Comparison of ENCODE assay signal across 15 cellular contexts in the genomic region with DNA sequence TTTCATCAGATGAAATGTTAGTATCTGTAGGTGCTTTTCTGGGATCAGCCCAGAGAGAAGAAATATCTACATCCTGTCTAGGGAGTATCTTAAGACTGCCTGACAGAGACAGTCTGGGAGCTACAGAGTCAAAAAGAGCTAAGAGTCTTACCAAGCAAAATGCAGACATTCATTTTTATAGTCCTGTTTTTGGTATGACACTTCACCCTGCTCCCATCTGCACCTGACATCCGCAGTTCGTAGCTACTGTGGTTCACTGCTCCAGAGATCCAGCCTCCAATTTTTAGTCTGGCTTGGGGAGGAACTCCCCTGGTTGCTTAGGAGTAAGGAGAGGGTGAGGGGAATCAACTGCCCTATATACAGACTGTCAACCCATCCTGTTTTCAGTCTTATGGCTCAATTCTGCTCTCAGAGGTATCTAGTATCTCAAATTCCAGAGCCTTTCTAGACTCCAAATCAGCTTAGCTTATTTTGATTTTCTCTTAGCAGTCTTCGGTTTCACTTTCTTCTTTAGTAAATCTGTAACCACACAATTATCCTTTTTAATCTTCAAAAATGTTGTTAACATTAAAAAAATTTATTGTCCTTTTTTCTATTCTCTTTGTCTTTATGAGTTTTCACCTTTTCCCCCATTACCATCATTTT.
A peak's percentile ranks its signal among the peaks of the same experiment; 100 is the strongest.
DNase-seq lines count a peak whose midpoint lies in the region; ATAC-seq and TF ChIP-seq lines count a peak whose summit lies in the region.
"Had no signal": no experiment of that assay in that cellular context is flagged by ENCODE, and none has a peak within 500 bp of the region (broad histone marks: within the 10 kb centered on the region; RNA-seq: fewer than 3 reads in every experiment).

No MANE protein-coding gene starts in this region.

- H2AFZ ChIP-seq in hepatocyte: peak overlapping the region; percentile 1
- H2AFZ ChIP-seq: parathyroid adenoma had no signal

- ATAC-seq in GM18861 (IDR thresholded peaks at IDR 0.05; ENCODE audit: unreplicated experiment) (peak; percentile 49), GM21390 (IDR thresholded peaks at IDR 0.05; ENCODE audit: unreplicated experiment) (peak; percentile 70), HG03175 (IDR thresholded peaks at IDR 0.05; ENCODE audit: unreplicated experiment) (peak; percentile 64)
- ATAC-seq: left lung had no signal

- DNase-seq in hepatocyte (ENCODE audit: low spot score) (no peak), midbrain (lab: John Stamatoyannopoulos, UW) (no peak), esophagus muscularis mucosa (ENCODE audit: extremely low spot score) (no peak)
- no peak for DNase-seq in activated T-cell treated with anti-CD3 and anti-CD28 coated beads, Interleukin-2, amount 50 U/mL, for 48 hours
- DNase-seq: activated effector memory CD4-positive, alpha-beta T cell treated with anti-CD3 and anti-CD28 coated beads, Interleukin-2, amount 50 U/mL, for 16 hours; cerebellar nuclear complex; DMS153; foreskin fibroblast; left lung; NCI-H146; transverse colon had no signal

- 85% methylated on average over 3 of the region's 3 CpGs for WGBS in hepatocyte (ENCODE audit: low lambda C conversion rate, missing lambda C conversion rate)
- 85% methylated on average over 3 of the region's 3 CpGs for WGBS in esophagus muscularis mucosa

- TF ChIP-seq CTCF in hepatocyte (IDR thresholded peaks at IDR 0.05; ENCODE audit: poor library complexity) (no peak), esophagus muscularis mucosa (IDR thresholded peaks at IDR 0.05) (no peak)

- no peak for TF ChIP-seq POLR2A in esophagus muscularis mucosa (IDR thresholded peaks at IDR 0.05; ENCODE audit: low read depth)

- H3K4me3 ChIP-seq in hepatocyte: no peak overlapping the region
- no peak overlapping the region for H3K4me3 ChIP-seq in esophagus muscularis mucosa
- H3K4me3 ChIP-seq: left lung, transverse colon had no signal

- no peaks in the 10 kb centered on the region for H4K20me1 ChIP-seq in hepatocyte (ENCODE audit: insufficient read depth, poor library complexity, severe bottlenecking)

- H3K4me1 ChIP-seq in hepatocyte (ENCODE audit: insufficient read depth): no peaks in the 10 kb centered on the region
- H3K4me1 ChIP-seq in esophagus muscularis mucosa: no peaks in the 10 kb centered on the region
- H3K4me1 ChIP-seq: left lung, parathyroid adenoma had no signal

- H3K9me3 ChIP-seq in hepatocyte (ENCODE audit: low read depth): no peaks in the 10 kb centered on the region
- H3K9me3 ChIP-seq in esophagus muscularis mucosa: no peaks in the 10 kb centered on the region
- H3K9me3 ChIP-seq: left lung, transverse colon had no signal

- TF ChIP-seq EP300 in esophagus muscularis mucosa (IDR thresholded peaks at IDR 0.05): no peak

- intact Hi-C loops in esophagus muscularis mucosa (cut with DNase I): no loop called here

- H3K27me3 ChIP-seq in hepatocyte (no peaks in the 10 kb centered on the region), esophagus muscularis mucosa (no peaks in the 10 kb centered on the region)
- H3K27me3 ChIP-seq: left lung, transverse colon had no signal

- no peaks in the 10 kb centered on the region for H3K79me2 ChIP-seq in hepatocyte
- H3K79me2 ChIP-seq: parathyroid adenoma had no signal

- peak overlapping the region; percentile 32 for H3K4me2 ChIP-seq in hepatocyte

- H3K27ac ChIP-seq in hepatocyte: no peak overlapping the region
- H3K27ac ChIP-seq in esophagus muscularis mucosa (replicated peaks in 1 of 4): no peak overlapping the region
- H3K27ac ChIP-seq: parathyroid adenoma, transverse colon had no signal

- H3K9me2 ChIP-seq in hepatocyte (replicated peaks; ENCODE audit: insufficient read depth): no peaks in the 10 kb centered on the region

- H3K36me3 ChIP-seq in hepatocyte (replicated peaks; ENCODE audit: insufficient read depth, low read depth) (no peaks in the 10 kb centered on the region), esophagus muscularis mucosa (no peaks in the 10 kb centered on the region)
- H3K36me3 ChIP-seq: left lung, transverse colon had no signal
